ENCODE assay signal across 25 cellular contexts in the genomic region with DNA sequence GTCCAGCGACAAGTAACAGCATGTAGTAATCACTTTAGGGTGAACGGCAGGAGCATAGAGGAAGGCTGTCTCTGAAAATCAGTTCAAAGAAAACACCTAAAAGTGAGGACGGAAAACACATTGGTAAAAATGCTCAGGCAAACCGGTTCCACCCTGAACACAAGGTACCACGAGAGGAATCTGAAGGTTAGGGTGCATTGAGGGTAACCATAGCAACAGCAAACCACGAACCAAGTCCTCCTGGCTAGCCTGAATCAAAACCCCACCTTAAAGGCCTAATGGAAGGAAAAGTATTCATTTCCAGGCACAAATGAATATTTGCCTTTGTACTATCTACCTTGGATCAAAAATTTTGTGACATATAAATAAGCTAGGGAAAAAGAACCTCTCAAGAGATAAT.
DNase-seq lines count a peak whose midpoint lies in the region; ATAC-seq, FAIRE-seq and TF ChIP-seq lines count a peak whose summit lies in the region.
"Had no signal": no experiment of that assay in that cellular context is flagged by ENCODE, and none has a peak within 500 bp of the region (broad histone marks: within the 10 kb centered on the region; RNA-seq: fewer than 3 reads in every experiment).

No MANE protein-coding gene starts in this region.

- in situ Hi-C loops in HepG2 (cut with HindIII; ENCODE audit: extremely low pct_ligation_motif_present, low pct_unique_long_range_greater_than_20kb) (no loop called here), astrocyte of the cerebellum (cut with HindIII; ENCODE audit: low sequenced_read_pairs) (no loop called here)

- no peaks in the 10 kb centered on the region for H3K4me1 Mint-ChIP-seq in effector memory CD8-positive, alpha-beta T cell (ENCODE audit: low read depth in 2 of 2)
- H3K4me1 Mint-ChIP-seq: CD4-positive, CD25-positive, alpha-beta regulatory T cell had no signal

- H3K9ac ChIP-seq in HepG2 (ENCODE audit: insufficient read depth, low read depth, low read length) = no peak overlapping the region
- H3K9ac ChIP-seq: BLaER1 had no signal

- H3K9me3 ChIP-seq in HepG2 (ENCODE audit: low read length) (no peaks in the 10 kb centered on the region), right lobe of liver (no peaks in the 10 kb centered on the region)
- H3K9me3 ChIP-seq: BLaER1 had no signal

- H3K27me3 ChIP-seq in HepG2 (ENCODE audit: control insufficient read depth in 1 of 2, insufficient read depth in 2 of 2, low read length in 2 of 2) (no peaks in the 10 kb centered on the region; a peak in 1 of 5 replicates), right lobe of liver (no peaks in the 10 kb centered on the region)
- H3K27me3 ChIP-seq: BLaER1 had no signal

- H2AFZ ChIP-seq in HepG2 (ENCODE audit: low read length) = no peak overlapping the region

- intact Hi-C loops in HepG2 (cut with micrococcal nuclease; ENCODE audit: unreplicated experiment) = no loop called here
- intact Hi-C loops in right lobe of liver (cut with DNase I) = no loop called here

- TF ChIP-seq EP300 in HepG2 (IDR thresholded peaks at IDR 0.05; ENCODE audit: low read depth in 2 of 2, low read length in 2 of 2) (no peak), HepG2 (CRISPR knock-in tag; IDR thresholded peaks at IDR 0.05; ENCODE audit: borderline replicate concordance) (no peak)

- H3K9me3 Mint-ChIP-seq in effector memory CD8-positive, alpha-beta T cell = peaks cover 0 to 6% of the 10 kb centered on the region in 2 donors

- POLR2A ChIA-PET in HepG2 (lab: Yijun Ruan, JAX) = no interaction called here

- H3K4me2 ChIP-seq in HepG2 (ENCODE audit: low read depth, low read length) = no peak overlapping the region
- H3K4me2 ChIP-seq: BLaER1 had no signal

- H4K20me1 ChIP-seq in HepG2 (ENCODE audit: insufficient read depth, low read length) = no peaks in the 10 kb centered on the region
- H4K20me1 ChIP-seq: BLaER1 had no signal

- CTCF ChIA-PET in HepG2 (lab: Yijun Ruan, JAX; ENCODE audit: low intra/inter-chr PET ratio, low total read pairs) = no interaction called here

- no peaks in the 10 kb centered on the region for H3K36me3 Mint-ChIP-seq in effector memory CD8-positive, alpha-beta T cell (ENCODE audit: insufficient read depth)
- H3K36me3 Mint-ChIP-seq: CD4-positive, CD25-positive, alpha-beta regulatory T cell had no signal

- H3K4me3 Mint-ChIP-seq in effector memory CD8-positive, alpha-beta T cell = no peak overlapping the region
- H3K4me3 Mint-ChIP-seq: CD4-positive, CD25-positive, alpha-beta regulatory T cell had no signal

- DNase-seq in HepG2 (ENCODE audit: low spot score) = no peak
- no peak for DNase-seq in right lobe of liver
- peak; percentile 3 for DNase-seq in astrocyte of the cerebellum (ENCODE audit: low read depth)
- DNase-seq in left kidney (ENCODE audit: low read depth, low spot score) = peak; percentile 53
- DNase-seq in effector memory CD8-positive, alpha-beta T cell = no peak
- no peak for DNase-seq in dedifferentiated amniotic fluid mesenchymal stem cell (ENCODE audit: extremely low spot score)
- DNase-seq: CD4-positive, CD25-positive, alpha-beta regulatory T cell; DMS153; GOT3; KBM-7; MV-4-11; NCI-H1105; NCI-H1436 treated with DMSO at 0.1 percent for 48 hours; NCI-H187 treated with DMSO at 0.1 percent for 48 hours; NCI-H2107; NCI-H2227 treated with DMSO at 0.1 percent for 48 hours; NCI-H510A treated with DMSO at 0.1 percent for 48 hours; NCI-H774; SIG-M5 had no signal

- TF ChIP-seq POLR2A in HepG2 (IDR thresholded peaks at IDR 0.05; ENCODE audit: insufficient read depth in 1 of 2, low read depth in 2 of 2, low read length in 2 of 2) (no peak), right lobe of liver (IDR thresholded peaks at IDR 0.05) (no peak)

- WGBS in HepG2 (ENCODE audit: low lambda C conversion rate) = 8% methylated on average over 6 of the region's 6 CpGs
- WGBS in right lobe of liver (ENCODE audit: insufficient coverage, low coverage, low lambda C conversion rate, missing lambda C conversion rate) = 56% methylated on average over 6 of the region's 6 CpGs

- H3K4me3 ChIP-seq in HepG2 (replicated peaks in 1 of 3; ENCODE audit: insufficient read depth in 1 of 3, low read depth in 2 of 3, low read length in 3 of 3) (no peak overlapping the region), right lobe of liver (no peak overlapping the region), astrocyte of the cerebellum (ENCODE audit: low read depth, low read length) (no peak overlapping the region)
- H3K4me3 ChIP-seq: BLaER1, SK-N-MC had no signal

- no peak for ATAC-seq in HepG2
- no peak for ATAC-seq in right lobe of liver
- ATAC-seq in GM18909 (IDR thresholded peaks at IDR 0.05; ENCODE audit: poor library complexity, unreplicated experiment) = no peak
- ATAC-seq in effector memory CD8-positive, alpha-beta T cell (replicated peaks) = no peak
- ATAC-seq: HCT116 had no signal

- TF ChIP-seq RAD21 in HepG2 (CRISPR knock-in tag; IDR thresholded peaks at IDR 0.05) = no peak

- no peaks in the 10 kb centered on the region for H3K36me3 ChIP-seq in HepG2 (replicated peaks in 1 of 2; ENCODE audit: control insufficient read depth in 1 of 2, insufficient read depth in 2 of 2, low read length in 2 of 2)
- no peaks in the 10 kb centered on the region for H3K36me3 ChIP-seq in right lobe of liver
- H3K36me3 ChIP-seq: BLaER1 had no signal

- H3K4me1 ChIP-seq in HepG2 (ENCODE audit: insufficient read depth, low read length) (no peaks in the 10 kb centered on the region), right lobe of liver (no peaks in the 10 kb centered on the region)
- H3K4me1 ChIP-seq: BLaER1 had no signal

- no peaks in the 10 kb centered on the region for H3K27me3 Mint-ChIP-seq in effector memory CD8-positive, alpha-beta T cell
- H3K27me3 Mint-ChIP-seq: CD4-positive, CD25-positive, alpha-beta regulatory T cell had no signal

- FAIRE-seq in HepG2 (lab: Jason Lieb, UNC) = no peak
- FAIRE-seq: A204.1, RCC 7860 had no signal

- no peaks in the 10 kb centered on the region for H3K79me2 ChIP-seq in HepG2 (ENCODE audit: insufficient read depth, low read length)

- no peak overlapping the region for H3K27ac ChIP-seq in HepG2 (ENCODE audit: extremely low read length, insufficient read depth, low read length)
- no peak overlapping the region for H3K27ac ChIP-seq in right lobe of liver
- H3K27ac ChIP-seq: BLaER1, SK-N-MC had no signal

- no TSS peak for BruUV-seq in HepG2 (replicated peaks; lab: Mats Ljungman, UMichigan)

- TF ChIP-seq CTCF in HepG2 (CRISPR knock-in tag; IDR thresholded peaks at IDR 0.05) (no peak), right lobe of liver (IDR thresholded peaks at IDR 0.05) (no peak), astrocyte of the cerebellum (IDR thresholded peaks at IDR 0.05; ENCODE audit: low read depth, low read length, missing control alignments) (no peak)

- no peak overlapping the region for H3K27ac Mint-ChIP-seq in effector memory CD8-positive, alpha-beta T cell
- H3K27ac Mint-ChIP-seq: CD4-positive, CD25-positive, alpha-beta regulatory T cell had no signal

TF ChIP-seq in HepG2, 621 proteins besides CTCF, POLR2A, EP300 and RAD21:
- TF ChIP-seq RFX1 (IDR thresholded peaks at IDR 0.05) (peak; percentile 21; the same call in 1 of the 2 replicates), ZNF33B (CRISPR knock-in tag; IDR thresholded peaks at IDR 0.05) (no peak)

Comparison
In these comparisons a context has a peak if more than half of its experiments do, and no peak if none do; other contexts are left out.
1. DNase-seq: peak in astrocyte of the cerebellum (single experiment) and left kidney (single experiment); none in HepG2 (single experiment), right lobe of liver (0 of 3), effector memory CD8-positive, alpha-beta T cell (0 of 3) and dedifferentiated amniotic fluid mesenchymal stem cell (single experiment).